In genomic region chr6:133746417-133746770, GRCh38 we compare ENCODE assay signal across 23 cellular contexts.
"Had no signal": no experiment of that assay in that cellular context is flagged by ENCODE, and none has a peak within 500 bp of the region (broad histone marks: within the 10 kb centered on the region; RNA-seq: fewer than 3 reads in every experiment).

No MANE protein-coding gene starts in this region.

- H3K27ac Mint-ChIP-seq: dendritic cell treated with granulocyte-macrophage colony-stimulating factor and Interleukin-4, amounts not matched to agents 40 ng/mL and 50 ng/mL, for 4 days; endodermal cell; immature natural killer cell; natural killer cell; stimulated activated naive B cell treated with anti-CD40 and anti-IgM and Interleukin-4, amounts not matched to agents 10 μg/mL and 1 μg/mL and 100 μg/mL, for 72 hours; stimulated activated naive CD8-positive, alpha-beta T cell treated with anti-CD3 and anti-CD28 coated beads, Interleukin-15, Interleukin-2, amounts not matched to agents 100 ng/mL and 50 ng/mL, for 24 hours had no signal

- H3K9me3 ChIP-seq: colonic mucosa, esophagus muscularis mucosa, gastroesophageal sphincter, lower lobe of right lung, ovary, psoas muscle, spleen, thoracic aorta, tibial nerve, vagina had no signal

- ATAC-seq: gastroesophageal sphincter; left ventricle myocardium superior; lower lobe of right lung; natural killer cell; psoas muscle; right cardiac atrium; stimulated activated naive B cell treated with anti-CD40 and anti-IgM and Interleukin-4, amounts not matched to agents 10 μg/mL and 1 μg/mL and 100 μg/mL, for 72 hours had no signal

- DNase-seq: colonic mucosa; effector CD8-positive, alpha-beta T cell; hypothalamus; immature natural killer cell; left ventricle myocardium superior; lower lobe of right lung; natural killer cell; occipital lobe; ovary; psoas muscle; right cardiac atrium; spleen; stimulated activated naive B cell treated with anti-CD40 and anti-IgM and Interleukin-4, amounts not matched to agents 10 μg/mL and 1 μg/mL and 100 μg/mL, for 72 hours had no signal

- H3K36me3 Mint-ChIP-seq: immature natural killer cell; natural killer cell; stimulated activated naive B cell treated with anti-CD40 and anti-IgM and Interleukin-4, amounts not matched to agents 10 μg/mL and 1 μg/mL and 100 μg/mL, for 72 hours had no signal

- H3K4me3 ChIP-seq: colonic mucosa, esophagus muscularis mucosa, gastroesophageal sphincter, lower lobe of right lung, ovary, psoas muscle, skin epidermis, spleen, thoracic aorta, tibial nerve, vagina had no signal

- H3K36me3 ChIP-seq: colonic mucosa, esophagus muscularis mucosa, gastroesophageal sphincter, lower lobe of right lung, ovary, spleen, thoracic aorta, tibial nerve, vagina had no signal

- H3K4me1 Mint-ChIP-seq: endodermal cell; immature natural killer cell; natural killer cell; stimulated activated naive B cell treated with anti-CD40 and anti-IgM and Interleukin-4, amounts not matched to agents 10 μg/mL and 1 μg/mL and 100 μg/mL, for 72 hours had no signal

- H3K9me3 Mint-ChIP-seq: dendritic cell treated with granulocyte-macrophage colony-stimulating factor and Interleukin-4, amounts not matched to agents 40 ng/mL and 50 ng/mL, for 4 days; endodermal cell; natural killer cell; stimulated activated naive B cell treated with anti-CD40 and anti-IgM and Interleukin-4, amounts not matched to agents 10 μg/mL and 1 μg/mL and 100 μg/mL, for 72 hours; stimulated activated naive CD8-positive, alpha-beta T cell treated with anti-CD3 and anti-CD28 coated beads, Interleukin-15, Interleukin-2, amounts not matched to agents 100 ng/mL and 50 ng/mL, for 24 hours had no signal

- H3K27me3 ChIP-seq: colonic mucosa, esophagus muscularis mucosa, foreskin keratinocyte, gastroesophageal sphincter, ovary, spleen, tibial nerve, vagina had no signal

- H3K27me3 Mint-ChIP-seq: dendritic cell treated with granulocyte-macrophage colony-stimulating factor and Interleukin-4, amounts not matched to agents 40 ng/mL and 50 ng/mL, for 4 days had no signal

- H3K27ac ChIP-seq: colonic mucosa, esophagus muscularis mucosa, foreskin keratinocyte, gastroesophageal sphincter, lower lobe of right lung, ovary, psoas muscle, skin epidermis, spleen, thoracic aorta, tibial nerve, vagina had no signal

- H3K4me1 ChIP-seq: colonic mucosa, gastroesophageal sphincter, lower lobe of right lung, psoas muscle, spleen, tibial nerve, vagina had no signal

- H3K4me3 Mint-ChIP-seq: dendritic cell treated with granulocyte-macrophage colony-stimulating factor and Interleukin-4, amounts not matched to agents 40 ng/mL and 50 ng/mL, for 4 days; endodermal cell; immature natural killer cell; natural killer cell; stimulated activated naive B cell treated with anti-CD40 and anti-IgM and Interleukin-4, amounts not matched to agents 10 μg/mL and 1 μg/mL and 100 μg/mL, for 72 hours; stimulated activated naive CD8-positive, alpha-beta T cell treated with anti-CD3 and anti-CD28 coated beads, Interleukin-15, Interleukin-2, amounts not matched to agents 100 ng/mL and 50 ng/mL, for 24 hours had no signal
